In genomic region chr5:154830219-154830595, GRCh38 we compare ENCODE assay signal across 11 cellular contexts. TPM values are rescaled to one million over a fixed set of nuclear protein-coding genes. Genes with fewer than 3 reads are reported as not detected.
A peak's percentile ranks its signal among the peaks of the same experiment; 100 is the strongest.
DNase-seq lines count a peak whose midpoint lies in the region; ATAC-seq and TF ChIP-seq lines count a peak whose summit lies in the region.
"Had no signal": no experiment of that assay in that cellular context is flagged by ENCODE, and none has a peak within 500 bp of the region (broad histone marks: within the 10 kb centered on the region; RNA-seq: fewer than 3 reads in every experiment).

No MANE protein-coding gene starts in this region.

- no peaks in the 10 kb centered on the region for H3K27me3 ChIP-seq in colonic mucosa
- H3K27me3 ChIP-seq: neural progenitor cell had no signal

- H3K27ac ChIP-seq in colonic mucosa: peak overlapping the region; percentile 62
- H3K27ac ChIP-seq: neural progenitor cell had no signal

- ATAC-seq in GM18907 (IDR thresholded peaks at IDR 0.05; ENCODE audit: unreplicated experiment) (no peak), GM21619 (IDR thresholded peaks at IDR 0.05; ENCODE audit: unreplicated experiment) (no peak)

- peak overlapping the region in 1 of 2 donors; percentile 6 for H3K9ac ChIP-seq in colonic mucosa (ENCODE audit: low read depth in 2 of 2, low read length in 2 of 2)
- H3K9ac ChIP-seq: neural progenitor cell had no signal

- DNase-seq in NCI-H748 (lab: John Stamatoyannopoulos, UW; ENCODE audit: unreplicated experiment) (peak; percentile 15), NCI-H748 treated with DMSO at 0.1 percent for 48 hours (lab: John Stamatoyannopoulos, UW) (no peak), RPMI7951 (ENCODE audit: low read depth) (peak; percentile 19), colonic mucosa (no peak), skeletal muscle cell (ENCODE audit: low read depth) (peak; percentile 38), HK-2 (ENCODE audit: unreplicated experiment) (no peak)
- DNase-seq: H9, NCI-H1092 had no signal

- intact Hi-C loops in colonic mucosa (cut with DNase I): no loop called here

- H3K4me3 ChIP-seq in colonic mucosa: no peak overlapping the region
- H3K4me3 ChIP-seq in skeletal muscle cell (ENCODE audit: low read depth, low read length): no peak overlapping the region
- H3K4me3 ChIP-seq: neural progenitor cell had no signal

- H3K36me3 ChIP-seq in colonic mucosa: no peaks in the 10 kb centered on the region
- H3K36me3 ChIP-seq: neural progenitor cell had no signal

- TF ChIP-seq CTCF in colonic mucosa (IDR thresholded peaks at IDR 0.05): no peak

- H3K4me1 ChIP-seq in colonic mucosa: no peaks in the 10 kb centered on the region

- H3K9me3 ChIP-seq in colonic mucosa: no peaks in the 10 kb centered on the region

RNA-seq across cellular contexts. Expression of gene FAXDC2, which starts 20.2 kb away (rescaled TPM):
- 3.4 and 6.4 TPM in 2 replicates for total RNA-seq in RPMI7951 (2014; rRNA removed; shearing (Covaris generic))
- 10 to 100 TPM in 1 of 2 donors, 1 to 10 TPM in 1; 7.0 to 20.8 TPM for total RNA-seq in colonic mucosa

RNA-seq across cellular contexts. Expression of gene CNOT8, which starts 28.2 kb away (rescaled TPM):
- total RNA-seq in RPMI7951 (2014; rRNA removed; shearing (Covaris generic)): 59.5 and 60.0 TPM in 2 replicates
- 10 to 100 TPM; 64.0 to 84.0 TPM for total RNA-seq in colonic mucosa

Comparison
In these comparisons a context has a peak if more than half of its experiments do, and no peak if none do; other contexts are left out.
1. DNase-seq: peak in NCI-H748 (single experiment), RPMI7951 (single experiment) and skeletal muscle cell (single experiment); none in NCI-H748 treated with DMSO at 0.1 percent for 48 hours (single experiment), colonic mucosa (single experiment) and HK-2 (single experiment).